ENCODE assay signal across 1 cellular context in genomic region chr1:203006948-203007871, GRCh38.
TF ChIP-seq lines count a peak whose summit lies in the region.

TSS of gene TMEM183A (plus strand) at chr1:203007374. CDS start at chr1:203007466, 92 bp downstream.

TF ChIP-seq in GM12878, 131 proteins besides CTCF, POLR2A, EP300 and RAD21 (continued from another document):
- TF ChIP-seq ZNF687 (IDR thresholded peaks at IDR 0.05) (peak; percentile 65; the same call in 1 of the 2 replicates), BACH1 (IDR thresholded peaks at IDR 0.05; ENCODE audit: borderline replicate concordance) (peak; percentile 35; the same call in 1 of the 2 replicates), FOXM1 (IDR thresholded peaks at IDR 0.05; ENCODE audit: low read depth, low read length) (peak; percentile 60; the same call in 1 of the 2 replicates), YY1 (IDR thresholded peaks at IDR 0.05; ENCODE audit: low read depth, low read length) (peak; percentile 89), ZNF274 (IDR thresholded peaks at IDR 0.05; ENCODE audit: insufficient read depth, insufficient read length) (no peak), ATF3 (IDR thresholded peaks at IDR 0.05; ENCODE audit: borderline replicate concordance, extremely low read depth, low read depth, low read length) (peak; percentile 41; the same call in 1 of the 2 replicates), CEBPB (IDR thresholded peaks at IDR 0.05; ENCODE audit: borderline replicate concordance in 1 of 2, low read depth in 2 of 2, low read length in 2 of 2) (no peak), TCF3 (IDR thresholded peaks at IDR 0.05; ENCODE audit: borderline replicate concordance, insufficient read depth, low read depth, low read length) (0 out of 2 replicates have a peak, but pooled peaks have one; percentile 57), ZSCAN29 (IDR thresholded peaks at IDR 0.05) (0 out of 2 replicates have a peak, but pooled peaks have one; percentile 21), SKIL (IDR thresholded peaks at IDR 0.05; ENCODE audit: low read depth, poor library complexity, severe bottlenecking) (peak; percentile 34), ATF2 (IDR thresholded peaks at IDR 0.05; ENCODE audit: low read length) (no peak; the same call in 1 of the 2 replicates), CHD2 (IDR thresholded peaks at IDR 0.05; ENCODE audit: borderline replicate concordance, low read depth, low read length) (peak; percentile 99), BHLHE40 (IDR thresholded peaks at IDR 0.05; ENCODE audit: borderline replicate concordance in 1 of 2, low read depth in 2 of 2, low read length in 1 of 2) (peak in 1 of 2 experiments; percentile 88), CREM (IDR thresholded peaks at IDR 0.05; ENCODE audit: low read depth) (peak; percentile 99), NKRF (conservative IDR thresholded peaks at IDR 0.05) (peak; percentile 80), SMAD5 (IDR thresholded peaks at IDR 0.05; ENCODE audit: low read depth) (peak; percentile 95), POLR2AphosphoS5 (IDR thresholded peaks at IDR 0.05; ENCODE audit: low read length) (peak; percentile 98), RCOR1 (conservative IDR thresholded peaks at IDR 0.05; ENCODE audit: low read depth, low read length) (0 out of 2 replicates have a peak, but pooled peaks have one; percentile 84), ZNF217 (IDR thresholded peaks at IDR 0.05) (no peak), TBL1XR1 (IDR thresholded peaks at IDR 0.05; ENCODE audit: low read depth, low read length) (0 out of 2 replicates have a peak, but pooled peaks have one; percentile 26), KDM1A (IDR thresholded peaks at IDR 0.05; ENCODE audit: borderline replicate concordance) (no peak)
